In the genomic region with DNA sequence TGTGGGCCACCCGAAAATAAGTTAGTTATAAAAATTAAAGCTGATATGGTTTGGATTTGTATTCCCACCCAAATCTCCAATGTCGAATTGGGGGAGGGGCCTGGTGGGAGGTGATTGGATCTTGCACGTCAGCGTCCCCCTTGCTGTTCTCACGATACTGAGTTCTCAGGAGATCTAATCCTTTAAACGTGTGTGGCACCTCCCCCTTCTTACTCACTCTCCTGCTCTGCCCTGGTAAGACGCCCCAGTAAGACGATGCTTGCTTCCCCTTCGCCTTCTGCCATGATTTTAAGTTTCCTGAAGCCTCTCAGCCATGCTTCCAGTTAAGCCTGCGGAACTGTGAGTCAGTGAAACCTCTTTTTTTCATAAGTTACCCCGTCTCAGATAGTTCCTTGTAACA, we compare ENCODE assay signal across 1 cellular context.
TF ChIP-seq lines count a peak whose summit lies in the region.

No MANE protein-coding gene starts in this region.

TF ChIP-seq in endothelial cell of umbilical vein, 7 proteins besides CTCF, POLR2A, EP300 and RAD21 (continued from another document):
- TF ChIP-seq EZH2 (IDR thresholded peaks at IDR 0.05; ENCODE audit: borderline replicate concordance, low read depth, low read length, severe bottlenecking) (no peak), POLR2AphosphoS5 (IDR thresholded peaks at IDR 0.05; ENCODE audit: insufficient read depth, low read depth, low read length) (no peak), GATA2 (IDR thresholded peaks at IDR 0.05; ENCODE audit: insufficient read depth, insufficient read length, low read depth, low read length) (no peak)
- TF ChIP-seq, protein P1, sequence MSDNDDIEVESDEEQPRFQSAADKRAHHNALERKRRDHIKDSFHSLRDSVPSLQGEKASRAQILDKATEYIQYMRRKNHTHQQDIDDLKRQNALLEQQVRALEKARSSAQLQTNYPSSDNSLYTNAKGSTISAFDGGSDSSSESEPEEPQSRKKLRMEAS (IDR thresholded peaks at IDR 0.05; ENCODE audit: insufficient read depth, insufficient read length), result no peak
